ENCODE assay signal across 22 cellular contexts in the genomic region with DNA sequence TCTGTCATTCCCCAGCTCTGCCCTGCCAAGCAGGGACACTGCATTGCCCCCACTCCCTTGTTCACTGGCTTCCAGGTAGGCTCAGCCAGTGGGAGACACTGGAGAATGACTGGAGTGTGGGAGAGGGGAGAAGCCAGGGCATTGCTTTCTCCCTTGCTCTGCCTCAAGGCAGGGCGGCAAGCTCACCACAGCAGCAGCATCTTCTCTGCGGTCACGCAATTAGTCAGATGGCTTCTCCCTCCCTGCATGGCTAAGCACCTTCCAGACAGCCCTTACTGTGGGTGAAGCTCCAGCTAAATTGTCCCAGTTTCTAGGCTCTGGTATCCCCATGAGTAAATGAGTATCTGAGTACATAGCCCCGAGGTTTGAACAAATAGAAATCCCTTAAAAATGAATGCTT.
DNase-seq lines count a peak whose midpoint lies in the region; FAIRE-seq and TF ChIP-seq lines count a peak whose summit lies in the region.
"Had no signal": no experiment of that assay in that cellular context is flagged by ENCODE, and none has a peak within 500 bp of the region (broad histone marks: within the 10 kb centered on the region; RNA-seq: fewer than 3 reads in every experiment).

No MANE protein-coding gene starts in this region.

- no peak overlapping the region for H3K27ac ChIP-seq in H1 (ENCODE audit: low read depth, low read length)
- no peak overlapping the region for H3K27ac ChIP-seq in colonic mucosa
- H3K27ac ChIP-seq: 22Rv1, BLaER1, C4-2B had no signal

- TF ChIP-seq CTCF in H1 (IDR thresholded peaks at IDR 0.05; ENCODE audit: control extremely low read depth in 1 of 3, insufficient read depth in 1 of 3, low read depth in 1 of 3, low read length in 3 of 3) (no peak), nephron progenitor cell (IDR thresholded peaks at IDR 0.05) (no peak), colonic mucosa (IDR thresholded peaks at IDR 0.05) (no peak)

- no peak overlapping the region for H2AK5ac ChIP-seq in H1 (ENCODE audit: low read depth, low read length)

- H3K4me1 ChIP-seq in H1 (replicated peaks in 1 of 4; ENCODE audit: control insufficient read depth in 3 of 4, insufficient read depth in 4 of 4, low read length in 3 of 4) (no peaks in the 10 kb centered on the region), colonic mucosa (no peaks in the 10 kb centered on the region)
- H3K4me1 ChIP-seq: BLaER1, Caco-2, HAP-1 had no signal

- H3K4ac ChIP-seq in H1 (replicated peaks; ENCODE audit: insufficient read length, low read depth, low read length), result no peak overlapping the region

- H4K20me1 ChIP-seq in H1 (replicated peaks in 1 of 2; ENCODE audit: control insufficient read depth in 1 of 2, insufficient read depth in 2 of 2, low read length in 2 of 2), result no peaks in the 10 kb centered on the region
- H4K20me1 ChIP-seq: BLaER1 had no signal

- 90% methylated on average over 4 of the region's 4 CpGs; no CpG with 5 or more reads in 1 of the 2 experiments for WGBS in H1 (ENCODE audit: extremely low coverage in 1 of 2, insufficient coverage in 1 of 2, insufficient read length in 1 of 2, insufficient replicate concordance in 2 of 2, low coverage in 1 of 2, low lambda C conversion rate in 2 of 2, missing lambda C conversion rate in 1 of 2), 2 experiments

- no peak overlapping the region for H3K23ac ChIP-seq in H1 (ENCODE audit: insufficient read length)

- CTCF ChIA-PET in activated naive CD4-positive, alpha-beta T cell treated with anti-CD3 and anti-CD28 coated beads for 36 hours (lab: Charles Lee), result no interaction called here
- CTCF ChIA-PET in H1 (lab: Charles Lee; ENCODE audit: partially characterized antibody), result interaction anchor here (1.4 kb wide), 1 partner anchor 11 kb away, joined by 4 read pairs; no protein-coding TSS in a partner anchor

- no peak overlapping the region for H2BK15ac ChIP-seq in H1 (ENCODE audit: low read length)

- TF ChIP-seq RAD21 in H1 (IDR thresholded peaks at IDR 0.05 in 1 of 2, conservative IDR thresholded peaks at IDR 0.05 in 1 of 2; ENCODE audit: low read depth in 2 of 2, low read length in 2 of 2), result no peak

- H2BK120ac ChIP-seq in H1 (replicated peaks; ENCODE audit: low read depth, low read length), result no peak overlapping the region

- H3K27ac Mint-ChIP-seq in activated naive CD4-positive, alpha-beta T cell treated with anti-CD3 and anti-CD28 coated beads, Interleukin-2, amount 50 U/mL, for 24 hours, result peak overlapping the region; percentile 9
- H3K27ac Mint-ChIP-seq in activated naive CD4-positive, alpha-beta T cell treated with anti-CD3 and anti-CD28 coated beads for 36 hours, result no peak overlapping the region
- no peak overlapping the region for H3K27ac Mint-ChIP-seq in nephron progenitor cell
- H3K27ac Mint-ChIP-seq: B cell; CD4-positive, CD25-positive, alpha-beta regulatory T cell; CD8-positive, alpha-beta T cell; HFFc6 had no signal

- peak overlapping the region; percentile 56; the same call in 1 of the 2 replicates for H2AFZ ChIP-seq in H1 (ENCODE audit: low read length)

- H2BK12ac ChIP-seq in H1 (ENCODE audit: low read depth, low read length), result no peak overlapping the region

- no peak overlapping the region for H3K18ac ChIP-seq in H1 (ENCODE audit: extremely low read depth, low read length)

- H3K56ac ChIP-seq in H1 (replicated peaks; ENCODE audit: insufficient read length, low read depth, low read length), result no peak overlapping the region

- H3K27me3 ChIP-seq in H1 (replicated peaks in 1 of 4; ENCODE audit: control insufficient read depth in 3 of 4, extremely low read depth in 1 of 4, insufficient read depth in 3 of 4, low read length in 3 of 4), result no peaks in the 10 kb centered on the region
- no peaks in the 10 kb centered on the region for H3K27me3 ChIP-seq in colonic mucosa
- H3K27me3 ChIP-seq: BLaER1 had no signal

- no peak overlapping the region for H4K91ac ChIP-seq in H1 (replicated peaks; ENCODE audit: insufficient read length, low read length)

- no peaks in the 10 kb centered on the region for H3K27me3 Mint-ChIP-seq in activated naive CD4-positive, alpha-beta T cell treated with anti-CD3 and anti-CD28 coated beads, Interleukin-2, amount 50 U/mL, for 24 hours
- no peaks in the 10 kb centered on the region for H3K27me3 Mint-ChIP-seq in activated naive CD4-positive, alpha-beta T cell treated with anti-CD3 and anti-CD28 coated beads for 36 hours (ENCODE audit: low read depth)
- H3K27me3 Mint-ChIP-seq in nephron progenitor cell (ENCODE audit: low read depth, poor library complexity), result peaks cover 4% of the 10 kb centered on the region
- H3K27me3 Mint-ChIP-seq: B cell; CD4-positive, CD25-positive, alpha-beta regulatory T cell had no signal

- H4K5ac ChIP-seq in H1 (ENCODE audit: insufficient read length, low read depth, low read length), result no peak overlapping the region

- H3K79me2 ChIP-seq in H1 (ENCODE audit: control insufficient read depth in 1 of 2, insufficient read depth in 2 of 2, low read length in 2 of 2), result no peaks in the 10 kb centered on the region

- no peak overlapping the region for H2BK20ac ChIP-seq in H1 (ENCODE audit: low read length)

- intact Hi-C loops in activated naive CD4-positive, alpha-beta T cell treated with anti-CD3 and anti-CD28 coated beads for 36 hours (cut with micrococcal nuclease), result no loop called here
- intact Hi-C loops in colonic mucosa (cut with DNase I), result no loop called here

- H3K4me3 ChIP-seq in H1 (ENCODE audit: extremely low read depth in 1 of 4, insufficient read depth in 2 of 4, low read depth in 3 of 4, low read length in 4 of 4) (no peak overlapping the region), colonic mucosa (no peak overlapping the region)
- H3K4me3 ChIP-seq: BLaER1, HAP-1 had no signal

- DNase-seq in activated naive CD4-positive, alpha-beta T cell treated with anti-CD3 and anti-CD28 coated beads for 36 hours, result no peak
- no peak for DNase-seq in H1 (ENCODE audit: low read depth in 1 of 2, low spot score in 2 of 2)
- peak; percentile 3 for DNase-seq in nephron progenitor cell
- DNase-seq in NCI-H1436 (lab: John Stamatoyannopoulos, UW), result no peak
- DNase-seq in activated effector memory CD4-positive, alpha-beta T cell treated with Interleukin-2 at 50 U/mL for 16 hours, result no peak
- DNase-seq in colonic mucosa, result no peak
- DNase-seq in foreskin melanocyte, result no peak
- DNase-seq: Caco-2; CD4-positive, CD25-positive, alpha-beta regulatory T cell; CD8-positive, alpha-beta T cell; DMS153; DND-41; GOT3; HFFc6 had no signal

- no peak overlapping the region for H3K4me3 Mint-ChIP-seq in activated naive CD4-positive, alpha-beta T cell treated with anti-CD3 and anti-CD28 coated beads, Interleukin-2, amount 50 U/mL, for 24 hours
- no peak overlapping the region for H3K4me3 Mint-ChIP-seq in activated naive CD4-positive, alpha-beta T cell treated with anti-CD3 and anti-CD28 coated beads for 36 hours
- no peak overlapping the region for H3K4me3 Mint-ChIP-seq in nephron progenitor cell
- H3K4me3 Mint-ChIP-seq: B cell; CD4-positive, CD25-positive, alpha-beta regulatory T cell; CD8-positive, alpha-beta T cell; HFFc6 had no signal

- no peak for TF ChIP-seq EP300 in H1 (IDR thresholded peaks at IDR 0.05; ENCODE audit: borderline replicate concordance in 1 of 2, low read depth in 2 of 2, low read length in 2 of 2)

- H3K23me2 ChIP-seq in H1 (ENCODE audit: low read depth, low read length), result no peaks in the 10 kb centered on the region

- H3K36me3 ChIP-seq in H1 (ENCODE audit: control insufficient read depth in 2 of 4, insufficient read depth in 4 of 4, low read length in 3 of 4), result no peaks in the 10 kb centered on the region
- H3K36me3 ChIP-seq in colonic mucosa, result no peaks in the 10 kb centered on the region
- H3K36me3 ChIP-seq: BLaER1, HAP-1 had no signal

- no peak for TF ChIP-seq POLR2A in H1 (IDR thresholded peaks at IDR 0.05; ENCODE audit: control extremely low read depth in 1 of 2, low read depth in 2 of 2, low read length in 2 of 2)

- H3K14ac ChIP-seq in H1 (ENCODE audit: insufficient read length), result no peak overlapping the region

- POLR2A ChIA-PET in H1 (lab: Charles Lee; ENCODE audit: partially characterized antibody), result no interaction called here

- no peak overlapping the region for H2BK5ac ChIP-seq in H1 (ENCODE audit: low read depth, low read length)

- H3K9me3 ChIP-seq in H1 (ENCODE audit: insufficient read depth in 2 of 2, low read depth in 1 of 2, low read length in 1 of 2) (no peaks in the 10 kb centered on the region), colonic mucosa (no peaks in the 10 kb centered on the region)
- H3K9me3 ChIP-seq: BLaER1, Caco-2, HAP-1 had no signal

- peaks cover 7% of the 10 kb centered on the region for H3K4me1 Mint-ChIP-seq in activated naive CD4-positive, alpha-beta T cell treated with anti-CD3 and anti-CD28 coated beads, Interleukin-2, amount 50 U/mL, for 24 hours
- H3K4me1 Mint-ChIP-seq in activated naive CD4-positive, alpha-beta T cell treated with anti-CD3 and anti-CD28 coated beads for 36 hours (ENCODE audit: low read depth), result no peaks in the 10 kb centered on the region
- H3K4me1 Mint-ChIP-seq in nephron progenitor cell, result peaks cover 5% of the 10 kb centered on the region
- H3K4me1 Mint-ChIP-seq: B cell; CD4-positive, CD25-positive, alpha-beta regulatory T cell had no signal

- FAIRE-seq in H1 (lab: Jason Lieb, UNC), result no peak
- FAIRE-seq: G401.6, GM12892 had no signal

- no peaks in the 10 kb centered on the region for H3K79me1 ChIP-seq in H1 (ENCODE audit: low read depth, low read length)

- no peak overlapping the region for H4K8ac ChIP-seq in H1 (ENCODE audit: extremely low read depth, insufficient read depth, low read length)

- H3K9me3 Mint-ChIP-seq in activated naive CD4-positive, alpha-beta T cell treated with anti-CD3 and anti-CD28 coated beads, Interleukin-2, amount 50 U/mL, for 24 hours, result no peaks in the 10 kb centered on the region
- no peaks in the 10 kb centered on the region for H3K9me3 Mint-ChIP-seq in activated naive CD4-positive, alpha-beta T cell treated with anti-CD3 and anti-CD28 coated beads for 36 hours
- H3K9me3 Mint-ChIP-seq in nephron progenitor cell, result no peaks in the 10 kb centered on the region
- H3K9me3 Mint-ChIP-seq: CD8-positive, alpha-beta T cell; HFFc6 had no signal

- H3K36me3 Mint-ChIP-seq in activated naive CD4-positive, alpha-beta T cell treated with anti-CD3 and anti-CD28 coated beads, Interleukin-2, amount 50 U/mL, for 24 hours, result no peaks in the 10 kb centered on the region
- H3K36me3 Mint-ChIP-seq in activated naive CD4-positive, alpha-beta T cell treated with anti-CD3 and anti-CD28 coated beads for 36 hours (ENCODE audit: low read depth), result no peaks in the 10 kb centered on the region
- H3K36me3 Mint-ChIP-seq in nephron progenitor cell (ENCODE audit: low read depth), result no peaks in the 10 kb centered on the region
- H3K36me3 Mint-ChIP-seq: CD4-positive, CD25-positive, alpha-beta regulatory T cell; CD8-positive, alpha-beta T cell had no signal

- no peak overlapping the region for H3K4me2 ChIP-seq in H1 (ENCODE audit: insufficient read depth in 1 of 2, low read depth in 2 of 2, low read length in 2 of 2)
- H3K4me2 ChIP-seq: BLaER1 had no signal

- H3K9ac ChIP-seq in H1 (replicated peaks in 1 of 4; ENCODE audit: extremely low read depth in 1 of 4, low read depth in 3 of 4, low read length in 3 of 4) (no peak overlapping the region), colonic mucosa (ENCODE audit: low read depth in 2 of 2, low read length in 2 of 2) (no peak overlapping the region)
- H3K9ac ChIP-seq: BLaER1 had no signal

TF ChIP-seq in H1, 55 proteins besides CTCF, POLR2A, EP300 and RAD21 (continues in another document):
- no peak for TF ChIP-seq CREB1 (IDR thresholded peaks at IDR 0.05)
- TF ChIP-seq TBP (IDR thresholded peaks at IDR 0.05; ENCODE audit: low read depth, low read length), result no peak
